In genomic region chr16:25048146-25048618, GRCh38 we compare ENCODE assay signal across 8 cellular contexts. TPM values are rescaled to one million over a fixed set of nuclear protein-coding genes. Genes with fewer than 3 reads are reported as not detected.
DNase-seq lines count a peak whose midpoint lies in the region; ATAC-seq and TF ChIP-seq lines count a peak whose summit lies in the region.

No MANE protein-coding gene starts in this region.

- H3K36me3 ChIP-seq in right lobe of liver (no peaks in the 10 kb centered on the region), tibial artery (no peaks in the 10 kb centered on the region)

- peaks cover 48% of the 10 kb centered on the region for H3K4me1 Mint-ChIP-seq in activated T-cell treated with anti-CD3 and anti-CD28 coated beads, Interleukin-2, amount 50 U/mL, for 4 hours (ENCODE audit: low read depth)
- peaks cover 68% of the 10 kb centered on the region for H3K4me1 Mint-ChIP-seq in activated naive CD8-positive, alpha-beta T cell treated with anti-CD3 and anti-CD28 coated beads, Interleukin-2, amount 50 U/mL, for 24 hours

- H3K27ac Mint-ChIP-seq in activated naive CD8-positive, alpha-beta T cell treated with anti-CD3 and anti-CD28 coated beads, Interleukin-2, amount 50 U/mL, for 24 hours = peak overlapping the region; percentile 96

- no peaks in the 10 kb centered on the region for H3K27me3 Mint-ChIP-seq in activated T-cell treated with anti-CD3 and anti-CD28 coated beads, Interleukin-2, amount 50 U/mL, for 4 hours (ENCODE audit: low read depth)
- H3K27me3 Mint-ChIP-seq in activated naive CD8-positive, alpha-beta T cell treated with anti-CD3 and anti-CD28 coated beads, Interleukin-2, amount 50 U/mL, for 24 hours = no peaks in the 10 kb centered on the region

- H3K4me3 ChIP-seq in right lobe of liver (peak overlapping the region in 1 of 3 donors; percentile 38), tibial artery (peak overlapping the region; percentile 55 to 63)

- no peak for ATAC-seq in activated T-cell treated with anti-CD3 and anti-CD28 coated beads, Interleukin-2, amount 50 U/mL, for 4 hours
- no peak for ATAC-seq in activated naive CD8-positive, alpha-beta T cell treated with anti-CD3 and anti-CD28 coated beads, Interleukin-2, amount 50 U/mL, for 24 hours
- ATAC-seq in right lobe of liver = no peak
- ATAC-seq in GM18861 (IDR thresholded peaks at IDR 0.05; ENCODE audit: unreplicated experiment) = no peak

- no peaks in the 10 kb centered on the region for H3K9me3 ChIP-seq in right lobe of liver
- no peaks in the 10 kb centered on the region for H3K9me3 ChIP-seq in tibial artery

- no peak for DNase-seq in activated T-cell treated with anti-CD3 and anti-CD28 coated beads, Interleukin-2, amount 50 U/mL, for 4 hours
- DNase-seq in activated T-cell treated with anti-CD3 and anti-CD28 coated beads, Interleukin-2, amount 50 U/mL, for 48 hours = no peak
- DNase-seq in activated naive CD8-positive, alpha-beta T cell treated with anti-CD3 and anti-CD28 coated beads, Interleukin-2, amount 50 U/mL, for 24 hours = no peak
- DNase-seq in right lobe of liver = no peak
- no peak for DNase-seq in tibial artery
- no peak for DNase-seq in LoVo (ENCODE audit: low spot score)
- DNase-seq in NCI-H1105 treated with DMSO at 0.1 percent for 48 hours (lab: John Stamatoyannopoulos, UW) = no peak

- H3K4me3 Mint-ChIP-seq in activated T-cell treated with anti-CD3 and anti-CD28 coated beads, Interleukin-2, amount 50 U/mL, for 4 hours = peak overlapping the region; percentile 85
- H3K4me3 Mint-ChIP-seq in activated naive CD8-positive, alpha-beta T cell treated with anti-CD3 and anti-CD28 coated beads, Interleukin-2, amount 50 U/mL, for 24 hours = peak overlapping the region; percentile 84

- 50% methylated on average over 4 of the region's 4 CpGs for WGBS in right lobe of liver (ENCODE audit: insufficient coverage, low coverage, low lambda C conversion rate, missing lambda C conversion rate)

- no peaks in the 10 kb centered on the region for H3K36me3 Mint-ChIP-seq in activated T-cell treated with anti-CD3 and anti-CD28 coated beads, Interleukin-2, amount 50 U/mL, for 4 hours (ENCODE audit: insufficient read depth)
- H3K36me3 Mint-ChIP-seq in activated naive CD8-positive, alpha-beta T cell treated with anti-CD3 and anti-CD28 coated beads, Interleukin-2, amount 50 U/mL, for 24 hours (ENCODE audit: low read depth) = no peaks in the 10 kb centered on the region

- no peaks in the 10 kb centered on the region for H3K9me3 Mint-ChIP-seq in activated T-cell treated with anti-CD3 and anti-CD28 coated beads, Interleukin-2, amount 50 U/mL, for 4 hours
- no peaks in the 10 kb centered on the region for H3K9me3 Mint-ChIP-seq in activated naive CD8-positive, alpha-beta T cell treated with anti-CD3 and anti-CD28 coated beads, Interleukin-2, amount 50 U/mL, for 24 hours

- intact Hi-C loops in right lobe of liver (cut with DNase I) = no loop called here
- intact Hi-C loops in tibial artery (cut with DNase I; ENCODE audit: low total_unique reads) = no loop called here

- TF ChIP-seq CTCF in right lobe of liver (IDR thresholded peaks at IDR 0.05) (no peak), tibial artery (IDR thresholded peaks at IDR 0.05) (no peak)

- H3K4me1 ChIP-seq in right lobe of liver (peaks cover 0 to 12% (median 0%) of the 10 kb centered on the region in 4 donors), tibial artery (peaks cover 0 to 46% (median 10%) of the 10 kb centered on the region in 4 donors)

- TF ChIP-seq POLR2A in right lobe of liver (IDR thresholded peaks at IDR 0.05) = no peak

- H3K27ac ChIP-seq in right lobe of liver = peak overlapping the region; percentile 59 to 76 (median 70)
- peak overlapping the region; percentile 83 to 86 for H3K27ac ChIP-seq in tibial artery

- H3K27me3 ChIP-seq in right lobe of liver (no peaks in the 10 kb centered on the region), tibial artery (no peaks in the 10 kb centered on the region)

RNA-seq across cellular contexts. Expression of gene ARHGAP17, which starts 33.0 kb away (rescaled TPM):
- total RNA-seq in activated T-cell treated with anti-CD3 and anti-CD28 coated beads, Interleukin-2, amount 50 U/mL, for 4 hours = 10 to 100 TPM; 69.5 to 83.6 (median 73.1) TPM
- 10 to 100 TPM; 20.9 to 33.9 (median 26.3) TPM for total RNA-seq in right lobe of liver
